9 cellular contexts compared by ENCODE assay signal in the genomic region with DNA sequence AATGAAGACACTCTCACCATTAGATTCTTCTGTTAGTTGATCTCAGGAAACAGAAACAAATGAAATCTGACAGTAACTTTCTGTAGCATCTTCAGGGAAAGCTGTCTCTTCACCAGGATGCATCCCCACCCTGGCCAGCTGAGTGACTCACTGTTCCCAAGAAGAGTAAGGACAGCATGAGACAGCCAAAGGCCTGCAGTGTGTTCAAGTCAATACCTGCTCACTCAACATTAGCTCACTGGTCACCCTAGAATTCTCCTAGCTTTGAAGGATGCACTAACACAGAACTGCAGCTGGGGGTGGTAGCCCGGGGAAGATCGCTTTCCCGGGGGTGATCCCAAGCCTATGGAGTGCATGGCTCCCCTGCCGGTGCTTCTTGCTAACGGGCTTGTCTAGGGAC. TPM values are rescaled to one million over a fixed set of nuclear protein-coding genes. Genes with fewer than 3 reads are reported as not detected.
A peak's percentile ranks its signal among the peaks of the same experiment; 100 is the strongest.
DNase-seq lines count a peak whose midpoint lies in the region; ATAC-seq and TF ChIP-seq lines count a peak whose summit lies in the region.
"Had no signal": no experiment of that assay in that cellular context is flagged by ENCODE, and none has a peak within 500 bp of the region (broad histone marks: within the 10 kb centered on the region; RNA-seq: fewer than 3 reads in every experiment).

No MANE protein-coding gene starts in this region.

- no peak for ATAC-seq in upper lobe of right lung
- ATAC-seq in HG03521 (IDR thresholded peaks at IDR 0.05; ENCODE audit: unreplicated experiment): no peak
- ATAC-seq in HG03571 (IDR thresholded peaks at IDR 0.05; ENCODE audit: unreplicated experiment): no peak

- no peaks in the 10 kb centered on the region for H3K27me3 Mint-ChIP-seq in activated CD4-positive, alpha-beta memory T cell treated with anti-CD3 and anti-CD28 coated beads for 36 hours
- H3K27me3 Mint-ChIP-seq in activated CD4-positive, alpha-beta memory T cell treated with anti-CD3 and anti-CD28 coated beads, Interleukin-2, amount 10 ng/mL, durations not matched to agents 7 days and 5 days: no peaks in the 10 kb centered on the region
- no peaks in the 10 kb centered on the region for H3K27me3 Mint-ChIP-seq in mesothelial cell of epicardium (ENCODE audit: low read depth)
- H3K27me3 Mint-ChIP-seq: activated naive CD8-positive, alpha-beta T cell had no signal

- H3K4me3 Mint-ChIP-seq in activated CD4-positive, alpha-beta memory T cell treated with anti-CD3 and anti-CD28 coated beads for 36 hours: no peak overlapping the region
- H3K4me3 Mint-ChIP-seq in activated CD4-positive, alpha-beta memory T cell treated with anti-CD3 and anti-CD28 coated beads, Interleukin-2, amount 10 ng/mL, durations not matched to agents 7 days and 5 days: no peak overlapping the region
- no peak overlapping the region for H3K4me3 Mint-ChIP-seq in mesothelial cell of epicardium
- H3K4me3 Mint-ChIP-seq: activated naive CD8-positive, alpha-beta T cell had no signal

- no peak for DNase-seq in activated CD4-positive, alpha-beta memory T cell treated with anti-CD3 and anti-CD28 coated beads for 36 hours
- no peak for DNase-seq in activated CD4-positive, alpha-beta memory T cell treated with anti-CD3 and anti-CD28 coated beads, Interleukin-2, amount 10 ng/mL, durations not matched to agents 7 days and 5 days
- DNase-seq in coronary artery (ENCODE audit: low spot score) (no peak), mesothelial cell of epicardium (ENCODE audit: low spot score in 2 of 2, unreplicated experiment in 2 of 2) (no peak), upper lobe of right lung (no peak), NCI-H510A treated with DMSO at 0.1 percent for 48 hours (lab: John Stamatoyannopoulos, UW) (no peak)

- peaks cover 18% of the 10 kb centered on the region for H3K4me1 ChIP-seq in upper lobe of right lung

- H3K36me3 ChIP-seq in upper lobe of right lung: peaks cover 30% of the 10 kb centered on the region

- H3K27ac ChIP-seq in coronary artery: peak overlapping the region; percentile 45 to 85
- H3K27ac ChIP-seq in upper lobe of right lung: peak overlapping the region; percentile 75

- H3K27me3 ChIP-seq in upper lobe of right lung: no peaks in the 10 kb centered on the region

- H3K4me3 ChIP-seq in coronary artery: no peak overlapping the region
- no peak overlapping the region for H3K4me3 ChIP-seq in upper lobe of right lung

- H3K9me3 ChIP-seq in upper lobe of right lung: no peaks in the 10 kb centered on the region

- TF ChIP-seq CTCF in coronary artery (IDR thresholded peaks at IDR 0.05) (no peak), mesothelial cell of epicardium (IDR thresholded peaks at IDR 0.05; ENCODE audit: unreplicated experiment) (no peak), upper lobe of right lung (IDR thresholded peaks at IDR 0.05) (no peak)

- POLR2A ChIA-PET in activated CD4-positive, alpha-beta memory T cell treated with anti-CD3 and anti-CD28 coated beads for 36 hours (lab: Charles Lee): no interaction called here
- POLR2A ChIA-PET in activated CD4-positive, alpha-beta memory T cell treated with anti-CD3 and anti-CD28 coated beads, Interleukin-2, amount 10 ng/mL, durations not matched to agents 7 days and 5 days (lab: Charles Lee): interaction anchor here (1.9 kb wide), 1 partner anchor 11 kb away, joined by 6 read pairs; no protein-coding TSS in a partner anchor

- H3K4me1 Mint-ChIP-seq in activated CD4-positive, alpha-beta memory T cell treated with anti-CD3 and anti-CD28 coated beads for 36 hours (ENCODE audit: low read depth): no peaks in the 10 kb centered on the region
- H3K4me1 Mint-ChIP-seq in activated CD4-positive, alpha-beta memory T cell treated with anti-CD3 and anti-CD28 coated beads, Interleukin-2, amount 10 ng/mL, durations not matched to agents 7 days and 5 days: peaks cover 14% of the 10 kb centered on the region
- H3K4me1 Mint-ChIP-seq in mesothelial cell of epicardium: no peaks in the 10 kb centered on the region

- peak overlapping the region; percentile 45 for H3K27ac Mint-ChIP-seq in activated CD4-positive, alpha-beta memory T cell treated with anti-CD3 and anti-CD28 coated beads for 36 hours
- no peak overlapping the region for H3K27ac Mint-ChIP-seq in activated CD4-positive, alpha-beta memory T cell treated with anti-CD3 and anti-CD28 coated beads, Interleukin-2, amount 10 ng/mL, durations not matched to agents 7 days and 5 days
- H3K27ac Mint-ChIP-seq in mesothelial cell of epicardium: peak overlapping the region; percentile 12

- intact Hi-C loops in activated CD4-positive, alpha-beta memory T cell treated with anti-CD3 and anti-CD28 coated beads for 36 hours (cut with micrococcal nuclease): no loop called here
- intact Hi-C loops in upper lobe of right lung (cut with DNase I): no loop called here

- peaks cover 17% of the 10 kb centered on the region for H3K36me3 Mint-ChIP-seq in activated CD4-positive, alpha-beta memory T cell treated with anti-CD3 and anti-CD28 coated beads for 36 hours
- peaks cover 51% of the 10 kb centered on the region for H3K36me3 Mint-ChIP-seq in activated CD4-positive, alpha-beta memory T cell treated with anti-CD3 and anti-CD28 coated beads, Interleukin-2, amount 10 ng/mL, durations not matched to agents 7 days and 5 days (ENCODE audit: low read depth)
- H3K36me3 Mint-ChIP-seq in mesothelial cell of epicardium: peaks cover 32% of the 10 kb centered on the region

- H3K9me3 Mint-ChIP-seq in activated CD4-positive, alpha-beta memory T cell treated with anti-CD3 and anti-CD28 coated beads for 36 hours: no peaks in the 10 kb centered on the region
- H3K9me3 Mint-ChIP-seq in activated CD4-positive, alpha-beta memory T cell treated with anti-CD3 and anti-CD28 coated beads, Interleukin-2, amount 10 ng/mL, durations not matched to agents 7 days and 5 days: no peaks in the 10 kb centered on the region
- no peaks in the 10 kb centered on the region for H3K9me3 Mint-ChIP-seq in mesothelial cell of epicardium

- CTCF ChIA-PET in activated CD4-positive, alpha-beta memory T cell treated with anti-CD3 and anti-CD28 coated beads for 36 hours (lab: Charles Lee): interaction anchor here (1.0 kb wide), 1 partner anchor 19 kb away, joined by 4 read pairs; no protein-coding TSS in a partner anchor
- CTCF ChIA-PET in activated CD4-positive, alpha-beta memory T cell treated with anti-CD3 and anti-CD28 coated beads, Interleukin-2, amount 10 ng/mL, durations not matched to agents 7 days and 5 days (lab: Charles Lee): no interaction called here

RNA-seq across cellular contexts. Expression of gene CLEC18B, which starts 28.2 kb away (rescaled TPM):
- under 1 TPM in 1 of 2 experiments, not detected in 1; 0.34 TPM for total RNA-seq in activated CD4-positive, alpha-beta memory T cell treated with anti-CD3 and anti-CD28 coated beads for 36 hours
- total RNA-seq in activated CD4-positive, alpha-beta memory T cell treated with anti-CD3 and anti-CD28 coated beads, Interleukin-2, amount 10 ng/mL, durations not matched to agents 7 days and 5 days: under 1 TPM in 1 of 2 experiments, not detected in 1; 0.48 TPM
- total RNA-seq in mesothelial cell of epicardium (0.29 to 1.1 TPM (median 0.89 TPM) in 3 replicates), upper lobe of right lung (not detected)
